17 cellular contexts compared by ENCODE assay signal in the genomic region with DNA sequence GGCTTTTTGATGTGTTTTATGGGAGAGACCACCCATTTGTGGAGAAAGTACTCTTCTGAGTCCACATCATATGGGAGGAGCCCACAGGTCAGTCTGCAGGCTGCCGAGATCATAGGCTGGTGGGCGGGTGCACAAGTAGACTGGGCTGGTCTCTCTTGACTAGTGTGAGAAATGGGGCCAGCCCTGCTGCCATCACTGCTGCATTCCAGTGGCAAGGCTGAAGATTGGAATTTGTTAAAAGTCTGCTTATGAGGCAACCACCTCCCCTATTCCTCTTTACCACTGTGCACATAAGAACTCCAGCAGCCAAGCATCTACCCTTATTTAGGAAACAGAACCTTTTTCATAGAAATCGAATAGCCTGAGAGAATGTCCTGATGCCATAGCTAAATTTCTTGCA.
"Had no signal": no experiment of that assay in that cellular context is flagged by ENCODE, and none has a peak within 500 bp of the region (broad histone marks: within the 10 kb centered on the region; RNA-seq: fewer than 3 reads in every experiment).

No MANE protein-coding gene starts in this region.

- H3K4me1 ChIP-seq: prostate gland, suprapubic skin, upper lobe of left lung had no signal

- H3K27me3 ChIP-seq: suprapubic skin, upper lobe of left lung had no signal

- H3K27me3 Mint-ChIP-seq: activated CD4-positive, alpha-beta T cell treated with anti-CD3 and anti-CD28 coated beads, Interleukin-2, amount 10 ng/mL, durations not matched to agents 7 days and 5 days; activated naive CD8-positive, alpha-beta T cell treated with anti-CD3 and anti-CD28 coated beads for 36 hours; stimulated activated naive CD8-positive, alpha-beta T cell treated with anti-CD3 and anti-CD28 coated beads, Interleukin-15, Interleukin-2, amounts not matched to agents 100 ng/mL and 50 ng/mL, for 24 hours had no signal

- H3K36me3 ChIP-seq: prostate gland had no signal

- H3K9me3 Mint-ChIP-seq: activated CD4-positive, alpha-beta T cell treated with anti-CD3 and anti-CD28 coated beads, Interleukin-2, amount 10 ng/mL, durations not matched to agents 7 days and 5 days; activated naive CD8-positive, alpha-beta T cell treated with anti-CD3 and anti-CD28 coated beads for 36 hours; activated T-cell treated with anti-CD3 and anti-CD28 coated beads, Interleukin-2, amount 50 U/mL, for 72 hours; nephron; stimulated activated naive CD8-positive, alpha-beta T cell treated with anti-CD3 and anti-CD28 coated beads, Interleukin-15, Interleukin-2, amounts not matched to agents 100 ng/mL and 50 ng/mL, for 24 hours had no signal

- H3K4me3 Mint-ChIP-seq: activated CD4-positive, alpha-beta T cell treated with anti-CD3 and anti-CD28 coated beads, Interleukin-2, amount 10 ng/mL, durations not matched to agents 7 days and 5 days; activated naive CD8-positive, alpha-beta T cell treated with anti-CD3 and anti-CD28 coated beads for 36 hours; activated T-cell treated with anti-CD3 and anti-CD28 coated beads, Interleukin-2, amount 50 U/mL, for 72 hours; nephron; stimulated activated naive CD8-positive, alpha-beta T cell treated with anti-CD3 and anti-CD28 coated beads, Interleukin-15, Interleukin-2, amounts not matched to agents 100 ng/mL and 50 ng/mL, for 24 hours had no signal

- H3K4me1 Mint-ChIP-seq: activated CD4-positive, alpha-beta T cell treated with anti-CD3 and anti-CD28 coated beads, Interleukin-2, amount 10 ng/mL, durations not matched to agents 7 days and 5 days; nephron had no signal

- DNase-seq: activated CD4-positive, alpha-beta T cell treated with anti-CD3 and anti-CD28 coated beads, Interleukin-2, amount 10 ng/mL, durations not matched to agents 7 days and 5 days; activated CD8-positive, alpha-beta memory T cell treated with anti-CD3 and anti-CD28 coated beads, Interleukin-2, amount 50 U/mL, for 48 hours; activated gamma-delta T cell treated with Interleukin-2 at 50 U/mL for 16 hours; activated naive CD8-positive, alpha-beta T cell treated with anti-CD3 and anti-CD28 coated beads for 36 hours; activated T-cell treated with anti-CD3 and anti-CD28 coated beads, Interleukin-2, amount 50 U/mL, for 72 hours; anterior cingulate cortex; foreskin fibroblast; hypothalamus; mesendoderm; occipital lobe; right cardiac atrium; upper lobe of left lung had no signal

- H3K27ac ChIP-seq: prostate gland, suprapubic skin, upper lobe of left lung had no signal

- H3K4me2 ChIP-seq: smooth muscle cell had no signal

- H3K4me3 ChIP-seq: prostate gland, smooth muscle cell, suprapubic skin, upper lobe of left lung had no signal

- ATAC-seq: activated T-cell treated with anti-CD3 and anti-CD28 coated beads, Interleukin-2, amount 50 U/mL, for 72 hours; right cardiac atrium had no signal

- H3K27ac Mint-ChIP-seq: activated CD4-positive, alpha-beta T cell treated with anti-CD3 and anti-CD28 coated beads, Interleukin-2, amount 10 ng/mL, durations not matched to agents 7 days and 5 days; activated naive CD8-positive, alpha-beta T cell treated with anti-CD3 and anti-CD28 coated beads for 36 hours; activated T-cell treated with anti-CD3 and anti-CD28 coated beads, Interleukin-2, amount 50 U/mL, for 72 hours; nephron; stimulated activated naive CD8-positive, alpha-beta T cell treated with anti-CD3 and anti-CD28 coated beads, Interleukin-15, Interleukin-2, amounts not matched to agents 100 ng/mL and 50 ng/mL, for 24 hours had no signal
